In the genomic region with DNA sequence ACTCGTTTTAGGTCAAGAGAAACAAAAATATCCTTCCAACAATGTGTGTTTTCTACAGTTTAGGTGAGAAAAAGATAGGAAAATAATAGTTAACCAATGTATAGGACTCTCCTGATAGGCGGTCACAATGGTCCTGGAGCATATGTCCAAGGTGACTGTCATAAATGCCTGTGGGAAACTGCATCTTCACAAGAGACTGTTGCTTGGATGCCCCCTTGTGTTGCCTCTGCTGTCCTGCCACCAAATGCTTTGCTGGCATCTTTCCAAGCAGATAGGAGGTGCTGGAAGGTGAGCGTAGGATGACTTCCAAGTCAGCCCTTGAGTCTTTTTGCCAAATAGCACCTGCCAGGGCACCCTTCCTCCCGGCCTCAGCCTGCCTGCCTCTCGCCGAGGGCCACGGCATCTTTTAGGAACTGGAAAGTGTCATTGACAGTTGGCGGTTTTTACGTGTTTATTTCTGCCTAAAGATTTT, we compare ENCODE assay signal across 8 cellular contexts. TPM values are rescaled to one million over a fixed set of nuclear protein-coding genes. Genes with fewer than 3 reads are reported as not detected.
DNase-seq lines count a peak whose midpoint lies in the region; ATAC-seq and TF ChIP-seq lines count a peak whose summit lies in the region.

No MANE protein-coding gene starts in this region.

- H3K4me1 ChIP-seq in right cardiac atrium (ENCODE audit: control insufficient read depth, insufficient read depth, low read length): peaks cover 3% of the 10 kb centered on the region

- H3K27ac Mint-ChIP-seq in CD14-positive monocyte: peak overlapping the region in 6 of 7 donors; percentile 15 to 92 (median 52)
- H3K27ac Mint-ChIP-seq in activated naive CD4-positive, alpha-beta T cell treated with anti-CD3 and anti-CD28 coated beads, Interleukin-2, amount 50 U/mL, for 72 hours: peak overlapping the region; percentile 79 to 93

- H3K9me3 ChIP-seq in right cardiac atrium (ENCODE audit: control insufficient read depth, low read length): no peaks in the 10 kb centered on the region

- peaks cover 48 to 56% of the 10 kb centered on the region in 2 donors for H3K36me3 Mint-ChIP-seq in CD14-positive monocyte
- H3K36me3 Mint-ChIP-seq in activated naive CD4-positive, alpha-beta T cell treated with anti-CD3 and anti-CD28 coated beads, Interleukin-2, amount 50 U/mL, for 72 hours: peaks cover 7 to 37% of the 10 kb centered on the region in 2 donors

- no peaks in the 10 kb centered on the region for H3K27me3 ChIP-seq in right cardiac atrium (ENCODE audit: control insufficient read depth, insufficient read depth)

- H3K4me1 Mint-ChIP-seq in CD14-positive monocyte: peaks cover 15% of the 10 kb centered on the region

- ATAC-seq in HG03060 (IDR thresholded peaks at IDR 0.05; ENCODE audit: low read depth, unreplicated experiment) (peak; percentile 23), right cardiac atrium (peak; percentile 54 to 60), GM18498 (IDR thresholded peaks at IDR 0.05; ENCODE audit: unreplicated experiment) (no peak), GM21723 (IDR thresholded peaks at IDR 0.05; ENCODE audit: unreplicated experiment) (no peak)
- ATAC-seq in activated naive CD4-positive, alpha-beta T cell treated with anti-CD3 and anti-CD28 coated beads, Interleukin-2, amount 50 U/mL, for 72 hours: peak; percentile 5 to 8

- intact Hi-C loops in CD14-positive monocyte (cut with micrococcal nuclease): loop anchor here in 1 of 2 donors (2.0 to 10.0 kb wide), 3 partner anchors 154 to 630 kb away; partner anchors contain the start of gene TMEM158
- intact Hi-C loops in right cardiac atrium (cut with DNase I): no loop called here

- DNase-seq in CD14-positive monocyte (ENCODE audit: low spot score) (no peak), RKO (ENCODE audit: low spot score) (peak; percentile 70), right cardiac atrium (no peak)
- peak; percentile 62 to 64 for DNase-seq in activated naive CD4-positive, alpha-beta T cell treated with anti-CD3 and anti-CD28 coated beads, Interleukin-2, amount 50 U/mL, for 72 hours (ENCODE audit: low spot score in 2 of 2)
- peak; percentile 26 to 51 for DNase-seq in stimulated activated CD4-positive, alpha-beta T cell treated with anti-CD3 and anti-CD28 coated beads, Interleukin-2, amount 100 ng/mL, for 48 hours

- no peaks in the 10 kb centered on the region for H3K9me3 Mint-ChIP-seq in CD14-positive monocyte
- no peaks in the 10 kb centered on the region for H3K9me3 Mint-ChIP-seq in activated naive CD4-positive, alpha-beta T cell treated with anti-CD3 and anti-CD28 coated beads, Interleukin-2, amount 50 U/mL, for 72 hours

- peaks cover 0 to 1% (median 0%) of the 10 kb centered on the region in 3 donors for H3K27me3 Mint-ChIP-seq in CD14-positive monocyte (ENCODE audit: low read depth in 3 of 3)

- peak overlapping the region in 1 of 2 donors; percentile 77 for H3K4me3 Mint-ChIP-seq in CD14-positive monocyte

- H3K4me3 ChIP-seq in right cardiac atrium (ENCODE audit: low read length): peak overlapping the region; percentile 46

- TF ChIP-seq CTCF in CD14-positive monocyte (IDR thresholded peaks at IDR 0.05): peak; percentile 72

- whole genome bisulfite sequencing in right cardiac atrium: 48% methylated on average over 9 of the region's 9 CpGs

- H3K27ac ChIP-seq in right cardiac atrium (ENCODE audit: low read length): no peak overlapping the region

RNA-seq across cellular contexts. Expression of gene SACM1L, which starts 24.1 kb away (rescaled TPM):
- polyA plus RNA-seq in CD14-positive monocyte: 10 to 100 TPM; 14.6 to 21.5 TPM
- 10 to 100 TPM; 61.8 to 99.2 TPM for total RNA-seq in activated naive CD4-positive, alpha-beta T cell treated with anti-CD3 and anti-CD28 coated beads, Interleukin-2, amount 50 U/mL, for 72 hours
- 10 to 100 TPM; 26.9 to 32.0 (median 29.5) TPM for total RNA-seq in right cardiac atrium
- 17.0 TPM for polyA plus RNA-seq in right cardiac atrium

Comparison
In these comparisons a context has a peak if more than half of its experiments do, and no peak if none do; other contexts are left out.
1. DNase-seq: peak in RKO (single experiment), activated naive CD4-positive, alpha-beta T cell treated with anti-CD3 and anti-CD28 coated beads, Interleukin-2, amount 50 U/mL, for 72 hours (2 of 2) and stimulated activated CD4-positive, alpha-beta T cell treated with anti-CD3 and anti-CD28 coated beads, Interleukin-2, amount 100 ng/mL, for 48 hours (2 of 2); none in CD14-positive monocyte (single experiment) and right cardiac atrium (0 of 3).
2. ATAC-seq: peak in HG03060 (single experiment), activated naive CD4-positive, alpha-beta T cell treated with anti-CD3 and anti-CD28 coated beads, Interleukin-2, amount 50 U/mL, for 72 hours (2 of 2) and right cardiac atrium (2 of 2); none in GM18498 (single experiment) and GM21723 (single experiment).